ENCODE assay signal across 17 cellular contexts in the genomic region with DNA sequence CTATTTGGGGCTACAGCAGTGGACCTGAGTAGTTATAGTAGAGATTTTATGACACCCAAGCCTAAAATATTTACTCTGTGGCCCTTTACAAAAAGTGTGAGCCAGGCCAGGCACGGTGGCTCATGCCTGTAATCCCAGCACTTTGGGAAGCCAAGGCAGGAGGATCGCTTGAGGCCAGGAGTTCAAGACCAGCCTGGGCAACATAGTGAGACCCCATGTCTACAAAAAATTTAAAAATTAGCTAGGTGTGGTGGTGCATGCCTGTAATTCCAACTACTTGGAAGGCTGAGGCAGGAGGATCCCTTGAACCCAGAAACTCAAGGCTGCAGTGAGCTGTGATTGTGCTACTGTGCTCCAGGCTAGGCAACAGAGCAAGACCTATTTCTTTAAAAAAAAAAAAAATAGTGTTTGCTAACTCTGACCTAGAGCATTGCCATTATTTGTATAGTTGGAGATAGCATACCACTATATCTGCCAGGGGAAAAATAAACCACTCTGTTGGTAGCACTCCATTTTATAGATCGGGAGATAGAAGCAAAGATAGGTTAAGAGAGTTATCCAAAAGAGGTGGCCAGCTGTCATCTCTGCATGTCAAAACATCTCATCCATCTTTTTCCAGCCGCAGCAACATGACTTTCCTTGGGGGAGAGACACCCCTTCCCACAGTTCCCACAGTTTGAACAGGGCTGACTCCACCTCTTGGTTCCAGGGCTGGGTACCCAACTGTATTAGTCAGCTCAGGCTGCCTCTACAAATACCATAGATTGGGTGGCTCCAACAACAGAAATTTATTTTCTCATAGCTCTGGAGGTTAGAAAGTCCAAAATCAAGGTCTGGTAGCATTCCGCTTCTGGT. TPM values are rescaled to one million over a fixed set of nuclear protein-coding genes. Genes with fewer than 3 reads are reported as not detected.
A peak's percentile ranks its signal among the peaks of the same experiment; 100 is the strongest.
DNase-seq lines count a peak whose midpoint lies in the region; ATAC-seq and TF ChIP-seq lines count a peak whose summit lies in the region.
"Had no signal": no experiment of that assay in that cellular context is flagged by ENCODE, and none has a peak within 500 bp of the region (broad histone marks: within the 10 kb centered on the region; RNA-seq: fewer than 3 reads in every experiment).

No MANE protein-coding gene starts in this region.

- peak overlapping the region; percentile 87 for H3K27ac Mint-ChIP-seq in Calu3 (ENCODE audit: unreplicated experiment)
- H3K27ac Mint-ChIP-seq in neural crest cell (ENCODE audit: unreplicated experiment): peak overlapping the region; percentile 43

- H3K4me2 ChIP-seq in PC-9 (peak overlapping the region; percentile 90), hepatocyte (peak overlapping the region; percentile 5)

- no peaks in the 10 kb centered on the region for H3K9me3 ChIP-seq in PC-9 (ENCODE audit: insufficient read depth, low read depth)
- no peaks in the 10 kb centered on the region for H3K9me3 ChIP-seq in hepatocyte (ENCODE audit: low read depth)
- H3K9me3 ChIP-seq in tibial nerve: no peaks in the 10 kb centered on the region
- no peaks in the 10 kb centered on the region for H3K9me3 ChIP-seq in gastroesophageal sphincter
- H3K9me3 ChIP-seq in uterus: no peaks in the 10 kb centered on the region

- DNase-seq in Calu3: no peak
- DNase-seq in PC-9: no peak
- no peak for DNase-seq in hepatocyte (ENCODE audit: low spot score)
- no peak for DNase-seq in neural crest cell (ENCODE audit: low read depth, low spot score)
- DNase-seq in tibial nerve (ENCODE audit: low spot score in 2 of 2): no peak
- no peak for DNase-seq in NCI-H146 (lab: John Stamatoyannopoulos, UW)
- DNase-seq in uterus: no peak
- DNase-seq: KBM-7, NCI-H1105, NCI-H2081, NCI-H2171 treated with DMSO at 0.1 percent for 48 hours, NCI-H446, NCI-H526, RPMI8226, SHP77 had no signal

- BruUV-seq in Calu3 (replicated peaks; lab: Mats Ljungman, UMichigan): no TSS peak
- BruUV-seq in PC-9 (replicated peaks; lab: Mats Ljungman, UMichigan): no TSS peak

- H3K79me2 ChIP-seq in PC-9 (ENCODE audit: low read depth): peaks cover 49% of the 10 kb centered on the region
- peaks cover 16% of the 10 kb centered on the region for H3K79me2 ChIP-seq in hepatocyte

- no peak for TF ChIP-seq CTCF in Calu3 (IDR thresholded peaks at IDR 0.05; ENCODE audit: unreplicated experiment)
- TF ChIP-seq CTCF in PC-9 (conservative IDR thresholded peaks at IDR 0.05): no peak
- TF ChIP-seq CTCF in hepatocyte (IDR thresholded peaks at IDR 0.05; ENCODE audit: poor library complexity): no peak
- no peak for TF ChIP-seq CTCF in neural crest cell (conservative IDR thresholded peaks at IDR 0.05)
- TF ChIP-seq CTCF in tibial nerve (IDR thresholded peaks at IDR 0.05): no peak
- no peak for TF ChIP-seq CTCF in gastroesophageal sphincter (IDR thresholded peaks at IDR 0.05)
- no peak for TF ChIP-seq CTCF in uterus (IDR thresholded peaks at IDR 0.05)

- intact Hi-C loops in Calu3 (cut with micrococcal nuclease; ENCODE audit: unreplicated experiment) (no loop called here), PC-9 (cut with micrococcal nuclease; ENCODE audit: unreplicated experiment) (loop anchor here (10.0 kb wide), 1 partner anchor 394 kb away; no protein-coding TSS in a partner anchor), uterus (cut with DNase I; ENCODE audit: low total_unique reads) (no loop called here)

- WGBS in hepatocyte (ENCODE audit: low lambda C conversion rate, missing lambda C conversion rate): 70% methylated on average over 5 of the region's 5 CpGs
- 89 to 93% methylated on average over 5 of the region's 5 CpGs for WGBS in tibial nerve, 2 donors
- WGBS in gastroesophageal sphincter (ENCODE audit: low coverage in 1 of 2), 2 donors: 94% methylated on average over 5 of the region's 5 CpGs; no CpG with 5 or more reads in 1 of the 2 donors

- H3K4me3 ChIP-seq in PC-9: no peak overlapping the region
- H3K4me3 ChIP-seq in hepatocyte: no peak overlapping the region
- H3K4me3 ChIP-seq in tibial nerve: no peak overlapping the region
- H3K4me3 ChIP-seq in gastroesophageal sphincter: no peak overlapping the region
- H3K4me3 ChIP-seq in uterus: no peak overlapping the region

- H4K20me1 ChIP-seq in PC-9 (ENCODE audit: insufficient read depth) (peaks cover 8% of the 10 kb centered on the region), hepatocyte (ENCODE audit: insufficient read depth, poor library complexity, severe bottlenecking) (no peaks in the 10 kb centered on the region)

- no peaks in the 10 kb centered on the region for H3K27me3 Mint-ChIP-seq in Calu3 (ENCODE audit: unreplicated experiment)
- H3K27me3 Mint-ChIP-seq in neural crest cell (ENCODE audit: low read depth): no peaks in the 10 kb centered on the region

- H3K36me3 ChIP-seq in PC-9 (ENCODE audit: low read depth): peaks cover 9% of the 10 kb centered on the region
- H3K36me3 ChIP-seq in hepatocyte (replicated peaks; ENCODE audit: insufficient read depth, low read depth): no peaks in the 10 kb centered on the region
- peaks cover 0 to 11% (median 0%) of the 10 kb centered on the region in 3 donors for H3K36me3 ChIP-seq in tibial nerve
- peaks cover 0 to 10% of the 10 kb centered on the region in 2 donors for H3K36me3 ChIP-seq in gastroesophageal sphincter
- H3K36me3 ChIP-seq in uterus: no peaks in the 10 kb centered on the region

- no peak for TF ChIP-seq EP300 in tibial nerve (IDR thresholded peaks at IDR 0.05)
- no peak for TF ChIP-seq EP300 in gastroesophageal sphincter (IDR thresholded peaks at IDR 0.05)

- no peak for ATAC-seq in gastroesophageal sphincter

- H3K27ac ChIP-seq in PC-9: peak overlapping the region; percentile 29
- H3K27ac ChIP-seq in hepatocyte: no peak overlapping the region
- H3K27ac ChIP-seq in tibial nerve: no peak overlapping the region
- no peak overlapping the region for H3K27ac ChIP-seq in gastroesophageal sphincter
- no peak overlapping the region for H3K27ac ChIP-seq in uterus
- H3K27ac ChIP-seq: C4-2B had no signal

- POLR2A ChIA-PET in PC-9 (lab: Charles Lee; ENCODE audit: unreplicated experiment): interaction anchor here (0.5 to 0.8 kb wide), 4 partner anchors 8 to 283 kb away, joined by 3 to 5 read pairs (median 4); no protein-coding TSS in a partner anchor

- peaks cover 64% of the 10 kb centered on the region for H3K4me1 ChIP-seq in PC-9 (replicated peaks; ENCODE audit: insufficient read depth)
- peaks cover 27% of the 10 kb centered on the region for H3K4me1 ChIP-seq in hepatocyte (ENCODE audit: insufficient read depth)
- H3K4me1 ChIP-seq in tibial nerve: peaks cover 0 to 27% (median 14%) of the 10 kb centered on the region in 4 donors
- H3K4me1 ChIP-seq in gastroesophageal sphincter: peaks cover 3 to 30% (median 12%) of the 10 kb centered on the region in 3 donors
- peaks cover 4 to 9% of the 10 kb centered on the region in 2 donors for H3K4me1 ChIP-seq in uterus

- H3K4me1 Mint-ChIP-seq in Calu3 (ENCODE audit: low read depth, unreplicated experiment): peaks cover 69% of the 10 kb centered on the region
- peaks cover 8% of the 10 kb centered on the region for H3K4me1 Mint-ChIP-seq in neural crest cell

- H3K9me2 ChIP-seq in PC-9 (ENCODE audit: insufficient read depth) (no peaks in the 10 kb centered on the region), hepatocyte (replicated peaks; ENCODE audit: insufficient read depth) (no peaks in the 10 kb centered on the region)

- H3K4me3 Mint-ChIP-seq in Calu3 (ENCODE audit: low read depth, unreplicated experiment) (no peak overlapping the region), neural crest cell (no peak overlapping the region)

- H3K36me3 Mint-ChIP-seq in Calu3 (ENCODE audit: insufficient read depth, unreplicated experiment) (peaks cover 55% of the 10 kb centered on the region), neural crest cell (ENCODE audit: low read depth) (no peaks in the 10 kb centered on the region)

- H3K27me3 ChIP-seq in PC-9 (ENCODE audit: insufficient read depth, low read depth): no peaks in the 10 kb centered on the region
- no peaks in the 10 kb centered on the region for H3K27me3 ChIP-seq in hepatocyte
- H3K27me3 ChIP-seq in tibial nerve: no peaks in the 10 kb centered on the region
- H3K27me3 ChIP-seq in gastroesophageal sphincter: no peaks in the 10 kb centered on the region
- no peaks in the 10 kb centered on the region for H3K27me3 ChIP-seq in uterus

- CTCF ChIA-PET in Calu3 (lab: Charles Lee): interaction anchor here (0.6 kb wide), 1 partner anchor 414 kb away, joined by 3 read pairs; no protein-coding TSS in a partner anchor
- CTCF ChIA-PET in PC-9 (lab: Charles Lee): interaction anchor here (0.7 to 0.8 kb wide), 3 partner anchors 9 to 429 kb away, joined by 3 to 23 read pairs (median 4); no protein-coding TSS in a partner anchor

- TF ChIP-seq POLR2A in tibial nerve (IDR thresholded peaks at IDR 0.05): no peak
- no peak for TF ChIP-seq POLR2A in gastroesophageal sphincter (IDR thresholded peaks at IDR 0.05)
- TF ChIP-seq POLR2A in uterus (IDR thresholded peaks at IDR 0.05): no peak

- H3K9me3 Mint-ChIP-seq in Calu3 (ENCODE audit: low read depth, unreplicated experiment): no peaks in the 10 kb centered on the region
- no peaks in the 10 kb centered on the region for H3K9me3 Mint-ChIP-seq in neural crest cell

- H2AFZ ChIP-seq in PC-9 (no peak overlapping the region), hepatocyte (no peak overlapping the region)

- H3F3A ChIP-seq in PC-9 (ENCODE audit: insufficient read depth, low read depth): peaks cover 47% of the 10 kb centered on the region

RNA-seq across cellular contexts. Expression of gene ITPRIPL2, which starts 3.0 kb away (rescaled TPM):
- total RNA-seq in Calu3 (2022): 73.1 and 86.0 TPM in 2 replicates
- 117 and 142 TPM in 2 replicates for total RNA-seq in PC-9 (2021)
- total RNA-seq in hepatocyte: 16.3 and 20.1 TPM in 2 replicates
- 8.6 and 10.3 TPM in 2 replicates for polyA plus RNA-seq in hepatocyte
- 20.2 and 21.8 TPM in 2 replicates for total RNA-seq in neural crest cell
- total RNA-seq in tibial nerve: 10 to 100 TPM; 51.3 to 68.7 (median 59.6) TPM
- total RNA-seq in gastroesophageal sphincter: 100 to 1,000 TPM in 1 of 4 donors, 10 to 100 TPM in 3; 53.9 to 115 (median 69.2) TPM
- total RNA-seq in uterus: 10 to 100 TPM; 17.9 to 74.1 (median 43.7) TPM

RNA-seq across cellular contexts. Expression of gene COQ7, which starts 43.4 kb away (rescaled TPM):
- total RNA-seq in Calu3 (2022): 24.3 and 28.5 TPM in 2 replicates
- total RNA-seq in PC-9 (2021): 26.9 and 30.7 TPM in 2 replicates
- 18.9 and 19.4 TPM in 2 replicates for total RNA-seq in hepatocyte
- 17.5 and 20.9 TPM in 2 replicates for polyA plus RNA-seq in hepatocyte
- total RNA-seq in neural crest cell: 25.6 and 25.7 TPM in 2 replicates
- total RNA-seq in tibial nerve: 10 to 100 TPM; 12.7 to 19.8 (median 14.2) TPM
- total RNA-seq in gastroesophageal sphincter: 10 to 100 TPM; 28.9 to 37.8 (median 34.3) TPM
- total RNA-seq in uterus: 10 to 100 TPM in 3 of 4 donors, 1 to 10 TPM in 1; 9.7 to 40.2 (median 27.3) TPM

RNA-seq across cellular contexts. Expression of gene SYT17, which starts 57.3 kb away (rescaled TPM):
- total RNA-seq in Calu3 (2022) (10.6 and 16.6 TPM in 2 replicates), PC-9 (2021) (36.6 and 45.2 TPM in 2 replicates), hepatocyte (4.3 and 6.7 TPM in 2 replicates), neural crest cell (3.1 and 3.6 TPM in 2 replicates), tibial nerve (10 to 100 TPM in 2 of 4 donors, 1 to 10 TPM in 2; 8.1 to 33.9 (median 12.7) TPM), gastroesophageal sphincter (1 to 10 TPM; 4.2 to 9.0 (median 6.3) TPM), uterus (1 to 10 TPM in 3 of 4 donors, under 1 TPM in 1; 0.29 to 4.4 (median 2.2) TPM)
- polyA plus RNA-seq in hepatocyte: 6.9 and 7.3 TPM in 2 replicates
